8 cellular contexts compared by ENCODE assay signal in the genomic region with DNA sequence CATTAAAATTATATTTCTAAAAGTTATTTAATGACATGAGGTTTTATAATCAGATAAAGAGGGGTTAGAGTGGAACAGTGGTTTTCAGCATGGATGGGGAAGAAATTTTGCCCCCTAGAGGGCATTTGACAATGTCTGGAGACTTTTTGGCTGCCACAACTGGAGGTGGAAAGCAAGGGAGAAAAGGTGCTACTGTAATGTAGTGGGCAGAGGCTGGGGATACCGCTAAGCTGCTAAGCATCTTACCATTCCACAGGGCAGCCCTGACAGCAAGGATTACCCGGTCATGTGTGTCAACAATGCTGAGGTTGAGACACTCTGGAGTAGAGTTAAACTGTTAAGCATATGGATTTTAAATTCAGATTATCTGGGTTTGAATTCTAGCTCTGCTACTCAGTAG. TPM values are rescaled to one million over a fixed set of nuclear protein-coding genes. Genes with fewer than 3 reads are reported as not detected.
DNase-seq lines count a peak whose midpoint lies in the region; ATAC-seq, FAIRE-seq and TF ChIP-seq lines count a peak whose summit lies in the region.

No MANE protein-coding gene starts in this region.

- H3K27me3 ChIP-seq in SU-DHL-6 (ENCODE audit: low read length) (no peaks in the 10 kb centered on the region), tibial nerve (no peaks in the 10 kb centered on the region)

- 30 to 45% methylated on average over 2 of the region's 2 CpGs for WGBS in tibial nerve, 2 donors

- no peak overlapping the region for H3K4me2 ChIP-seq in SU-DHL-6 (ENCODE audit: low read depth, low read length, poor library complexity, severe bottlenecking)

- H3K9ac ChIP-seq in SU-DHL-6 (ENCODE audit: low read length) = no peak overlapping the region

- H3K79me2 ChIP-seq in SU-DHL-6 (ENCODE audit: insufficient read depth, low read length) = no peaks in the 10 kb centered on the region

- TF ChIP-seq POLR2A in tibial nerve (IDR thresholded peaks at IDR 0.05) = no peak

- no peaks in the 10 kb centered on the region for H4K20me1 ChIP-seq in SU-DHL-6 (ENCODE audit: low read depth, low read length)

- H3K27me3 Mint-ChIP-seq in stimulated activated naive CD8-positive, alpha-beta T cell treated with anti-CD3 and anti-CD28 coated beads, Interleukin-15, amount 100 ng/mL, for 72 hours = peaks cover 8% of the 10 kb centered on the region

- no peaks in the 10 kb centered on the region for H3F3A ChIP-seq in SU-DHL-6 (ENCODE audit: insufficient read depth)

- H3K27ac Mint-ChIP-seq in stimulated activated naive CD8-positive, alpha-beta T cell treated with anti-CD3 and anti-CD28 coated beads, Interleukin-15, amount 100 ng/mL, for 72 hours = no peak overlapping the region

- H3K4me3 ChIP-seq in SU-DHL-6 (ENCODE audit: insufficient read depth, low read length, poor library complexity, severe bottlenecking) (no peak overlapping the region), tibial nerve (no peak overlapping the region)

- no peaks in the 10 kb centered on the region for H3K9me3 Mint-ChIP-seq in stimulated activated naive CD8-positive, alpha-beta T cell treated with anti-CD3 and anti-CD28 coated beads, Interleukin-15, amount 100 ng/mL, for 72 hours

- FAIRE-seq in D721Med (lab: Jason Lieb, UNC) = peak; percentile 100

- TF ChIP-seq EP300 in tibial nerve (IDR thresholded peaks at IDR 0.05) = no peak

- ATAC-seq in HG02642 (IDR thresholded peaks at IDR 0.05; ENCODE audit: poor library complexity, unreplicated experiment) = peak; percentile 58
- peak; percentile 37 for ATAC-seq in left colon
- ATAC-seq in stimulated activated naive CD8-positive, alpha-beta T cell treated with anti-CD3 and anti-CD28 coated beads, Interleukin-15, amount 100 ng/mL, for 72 hours = no peak
- ATAC-seq in GM19397 (IDR thresholded peaks at IDR 0.05; ENCODE audit: unreplicated experiment) = no peak

- no peaks in the 10 kb centered on the region for H3K4me1 ChIP-seq in tibial nerve

- no peak overlapping the region for H3K4me3 Mint-ChIP-seq in stimulated activated naive CD8-positive, alpha-beta T cell treated with anti-CD3 and anti-CD28 coated beads, Interleukin-15, amount 100 ng/mL, for 72 hours

- TF ChIP-seq CTCF in D721Med (IDR thresholded peaks at IDR 0.05; ENCODE audit: insufficient read depth, missing control alignments) (peak; percentile 68), SU-DHL-6 (IDR thresholded peaks at IDR 0.05; ENCODE audit: insufficient read depth, low read length, poor library complexity, severe bottlenecking) (peak; percentile 19), tibial nerve (IDR thresholded peaks at IDR 0.05) (peak in 1 of 5 experiments; percentile 10)

- H3K4me1 Mint-ChIP-seq in stimulated activated naive CD8-positive, alpha-beta T cell treated with anti-CD3 and anti-CD28 coated beads, Interleukin-15, amount 100 ng/mL, for 72 hours = no peaks in the 10 kb centered on the region

- DNase-seq in D721Med (ENCODE audit: insufficient read length, low spot score) (no peak), left colon (no peak), tibial nerve (ENCODE audit: low spot score in 2 of 2) (no peak), amygdala (lab: John Stamatoyannopoulos, UW) (no peak)
- DNase-seq in stimulated activated naive CD8-positive, alpha-beta T cell treated with anti-CD3 and anti-CD28 coated beads, Interleukin-15, amount 100 ng/mL, for 72 hours = no peak

- H3K9me3 ChIP-seq in SU-DHL-6 (ENCODE audit: insufficient read depth, low read length) = no peaks in the 10 kb centered on the region
- no peaks in the 10 kb centered on the region for H3K9me3 ChIP-seq in tibial nerve

- no peak overlapping the region for H2AFZ ChIP-seq in SU-DHL-6 (ENCODE audit: low read depth, low read length, severe bottlenecking)

- no peaks in the 10 kb centered on the region for H3K9me2 ChIP-seq in SU-DHL-6 (replicated peaks; ENCODE audit: insufficient read depth, low read length)

- intact Hi-C loops in left colon (cut with DNase I, micrococcal nuclease) = no loop called here

- no peaks in the 10 kb centered on the region for H3K36me3 ChIP-seq in SU-DHL-6 (ENCODE audit: low read length)
- no peaks in the 10 kb centered on the region for H3K36me3 ChIP-seq in tibial nerve

- H3K27ac ChIP-seq in SU-DHL-6 (ENCODE audit: low read depth, low read length) (no peak overlapping the region), tibial nerve (no peak overlapping the region)

RNA-seq across cellular contexts. Expression of gene FABP7, which starts 52.9 kb away (rescaled TPM):
- not detected for total RNA-seq in left colon
- not detected for total RNA-seq in tibial nerve

Comparison
In these comparisons a context has a peak if more than half of its experiments do, and no peak if none do; other contexts are left out.
1. ATAC-seq: peak in HG02642 (single experiment) and left colon (single experiment); none in stimulated activated naive CD8-positive, alpha-beta T cell treated with anti-CD3 and anti-CD28 coated beads, Interleukin-15, amount 100 ng/mL, for 72 hours (single experiment) and GM19397 (single experiment).